Comparison of ENCODE assay signal across 17 cellular contexts in the genomic region with DNA sequence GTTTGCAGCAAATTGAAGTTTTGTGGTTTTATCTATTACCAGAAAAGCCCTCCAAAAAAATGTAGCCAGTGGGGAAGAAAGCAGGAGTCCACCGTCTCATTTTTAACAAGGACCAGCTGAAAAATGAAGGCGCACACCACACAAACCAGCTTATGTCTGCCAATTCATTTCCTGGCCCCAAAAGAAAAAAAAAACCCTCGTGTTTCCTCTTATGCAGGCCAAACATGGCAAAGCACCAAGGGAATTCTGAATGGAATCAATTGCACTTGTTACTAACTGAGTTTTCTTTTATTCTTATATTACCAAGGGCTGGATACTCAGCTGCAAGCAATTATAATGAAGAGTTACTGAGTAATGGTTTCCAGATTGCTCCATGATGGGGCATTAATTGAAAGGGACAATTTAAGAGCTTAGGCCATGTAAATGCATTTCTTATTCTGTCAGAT.
DNase-seq lines count a peak whose midpoint lies in the region; ATAC-seq and TF ChIP-seq lines count a peak whose summit lies in the region.
"Had no signal": no experiment of that assay in that cellular context is flagged by ENCODE, and none has a peak within 500 bp of the region (broad histone marks: within the 10 kb centered on the region; RNA-seq: fewer than 3 reads in every experiment).

No MANE protein-coding gene starts in this region.

- H3K27me3 ChIP-seq in hepatocyte (no peaks in the 10 kb centered on the region), dorsolateral prefrontal cortex (peaks cover 0 to 31% (median 0%) of the 10 kb centered on the region in 45 donors)
- no peaks in the 10 kb centered on the region for H3K27me3 ChIP-seq in naive thymus-derived CD4-positive, alpha-beta T cell (ENCODE audit: control insufficient read depth in 2 of 2, insufficient read depth in 2 of 2, low read length in 2 of 2)
- H3K27me3 ChIP-seq: ovary, upper lobe of right lung had no signal

- H3K36me3 Mint-ChIP-seq in naive thymus-derived CD4-positive, alpha-beta T cell, result no peaks in the 10 kb centered on the region
- H3K36me3 Mint-ChIP-seq: memory B cell had no signal

- POLR2A ChIA-PET in naive thymus-derived CD4-positive, alpha-beta T cell (lab: Charles Lee), result no interaction called here

- 48% methylated on average over 3 of the region's 3 CpGs for WGBS in hepatocyte (ENCODE audit: low lambda C conversion rate, missing lambda C conversion rate)

- H3K4me2 ChIP-seq in hepatocyte, result peak overlapping the region; percentile 9

- H3K4me1 Mint-ChIP-seq in naive thymus-derived CD4-positive, alpha-beta T cell, result peaks cover 0 to 43% (median 34%) of the 10 kb centered on the region in 7 donors

- H3K27ac ChIP-seq in hepatocyte (peak overlapping the region; percentile 48), dorsolateral prefrontal cortex (no peak overlapping the region)
- H3K27ac ChIP-seq in naive thymus-derived CD4-positive, alpha-beta T cell (ENCODE audit: low read depth, low read length), result no peak overlapping the region
- H3K27ac ChIP-seq: ovary, upper lobe of right lung had no signal

- TF ChIP-seq CTCF in HFF-Myc (IDR thresholded peaks at IDR 0.05; ENCODE audit: low read depth, low read length, missing control alignments) (no peak), hepatocyte (IDR thresholded peaks at IDR 0.05; ENCODE audit: poor library complexity) (no peak), dorsolateral prefrontal cortex (IDR thresholded peaks at IDR 0.05 in 54 of 56, conservative IDR thresholded peaks at IDR 0.05 in 2 of 56; ENCODE audit: low read depth in 1 of 56, partially characterized antibody in 56 of 56) (no peak)

- H2AFZ ChIP-seq in hepatocyte, result no peak overlapping the region

- no peaks in the 10 kb centered on the region for H3K9me2 ChIP-seq in hepatocyte (replicated peaks; ENCODE audit: insufficient read depth)

- no peaks in the 10 kb centered on the region for H3K79me2 ChIP-seq in hepatocyte

- H3K4me3 Mint-ChIP-seq in naive thymus-derived CD4-positive, alpha-beta T cell, result peak overlapping the region in 3 of 10 donors; percentile 14 to 36 (median 29)
- H3K4me3 Mint-ChIP-seq: memory B cell had no signal

- CTCF ChIA-PET in naive thymus-derived CD4-positive, alpha-beta T cell (lab: Charles Lee), result no interaction called here

- H3K4me3 ChIP-seq in HFF-Myc (replicated peaks; ENCODE audit: low read depth, low read length) (no peak overlapping the region), hepatocyte (no peak overlapping the region), dorsolateral prefrontal cortex (peak overlapping the region in 1 of 59 donors; percentile 14)
- H3K4me3 ChIP-seq in naive thymus-derived CD4-positive, alpha-beta T cell (ENCODE audit: low read length), result no peak overlapping the region
- H3K4me3 ChIP-seq: ovary, upper lobe of right lung had no signal

- no peaks in the 10 kb centered on the region for H4K20me1 ChIP-seq in hepatocyte (ENCODE audit: insufficient read depth, poor library complexity, severe bottlenecking)

- no peaks in the 10 kb centered on the region for H3K36me3 ChIP-seq in hepatocyte (replicated peaks; ENCODE audit: insufficient read depth, low read depth)
- H3K36me3 ChIP-seq in naive thymus-derived CD4-positive, alpha-beta T cell (ENCODE audit: control insufficient read depth in 2 of 3, insufficient read depth in 3 of 3, low read length in 3 of 3), result no peaks in the 10 kb centered on the region
- H3K36me3 ChIP-seq: ovary, upper lobe of right lung had no signal

- H3K9me3 Mint-ChIP-seq in naive thymus-derived CD4-positive, alpha-beta T cell, result peaks cover 0 to 5% (median 0%) of the 10 kb centered on the region in 11 donors
- H3K9me3 Mint-ChIP-seq: memory B cell had no signal

- H3K27me3 Mint-ChIP-seq in naive thymus-derived CD4-positive, alpha-beta T cell, result peaks cover 0 to 10% (median 0%) of the 10 kb centered on the region in 5 donors

- intact Hi-C loops in dorsolateral prefrontal cortex (cut with DNase I), result no loop called here
- intact Hi-C loops in naive thymus-derived CD4-positive, alpha-beta T cell (cut with micrococcal nuclease), result loop anchor here in 1 of 2 donors (2.0 kb wide), 1 partner anchor 36 kb away; no protein-coding TSS in a partner anchor

- peak; percentile 24 for DNase-seq in AG08395 (ENCODE audit: low spot score)
- peak; percentile 21 for DNase-seq in HFF-Myc (ENCODE audit: extremely low read depth, low read depth)
- DNase-seq in astrocyte of the hippocampus (ENCODE audit: low read depth, low spot score), result peak; percentile 59
- DNase-seq in hepatocyte (ENCODE audit: low spot score), result peak; percentile 55
- no peak for DNase-seq in dorsolateral prefrontal cortex
- DNase-seq in AG08396 (ENCODE audit: low spot score), result no peak
- no peak for DNase-seq in naive thymus-derived CD4-positive, alpha-beta T cell
- DNase-seq: ACHN; activated CD4-positive, alpha-beta T cell treated with anti-CD3 and anti-CD28 coated beads, Interleukin-2, amount 50 U/mL, for 48 hours; H7; NCI-H2227 treated with DMSO at 0.1 percent for 48 hours; stimulated activated CD8-positive, alpha-beta memory T cell treated with anti-CD3 and anti-CD28 coated beads, Interleukin-4, amount 100 ng/mL, for 48 hours; T-helper 9 cell; upper lobe of right lung had no signal

- peaks cover 21% of the 10 kb centered on the region for H3K4me1 ChIP-seq in hepatocyte (ENCODE audit: insufficient read depth)
- H3K4me1 ChIP-seq in naive thymus-derived CD4-positive, alpha-beta T cell (ENCODE audit: control insufficient read depth in 2 of 2, insufficient read depth in 2 of 2, low read length in 2 of 2), result peaks cover 0 to 8% of the 10 kb centered on the region in 2 donors
- H3K4me1 ChIP-seq: upper lobe of right lung had no signal

- H3K27ac Mint-ChIP-seq in naive thymus-derived CD4-positive, alpha-beta T cell, result peak overlapping the region in 2 of 9 donors; percentile 9 to 19
- H3K27ac Mint-ChIP-seq: memory B cell had no signal

- no peak for ATAC-seq in HG03439 (IDR thresholded peaks at IDR 0.05; ENCODE audit: unreplicated experiment)
- ATAC-seq in naive thymus-derived CD4-positive, alpha-beta T cell, result no peak
- ATAC-seq: upper lobe of right lung had no signal

- H3K9me3 ChIP-seq in hepatocyte (ENCODE audit: low read depth), result no peaks in the 10 kb centered on the region
- H3K9me3 ChIP-seq in naive thymus-derived CD4-positive, alpha-beta T cell (ENCODE audit: control insufficient read depth in 2 of 3, low read length in 3 of 3), result no peaks in the 10 kb centered on the region
- H3K9me3 ChIP-seq: ovary, upper lobe of right lung had no signal

Comparison
In these comparisons a context has a peak if more than half of its experiments do, and no peak if none do; other contexts are left out.
1. DNase-seq: peak in AG08395 (single experiment), HFF-Myc (single experiment), astrocyte of the hippocampus (single experiment) and hepatocyte (single experiment); none in dorsolateral prefrontal cortex (0 of 10), AG08396 (single experiment) and naive thymus-derived CD4-positive, alpha-beta T cell (0 of 9).